10 cellular contexts compared by ENCODE assay signal in genomic region chr17:42122371-42123303, GRCh38. TPM values are rescaled to one million over a fixed set of nuclear protein-coding genes. Genes with fewer than 3 reads are reported as not detected.
DNase-seq lines count a peak whose midpoint lies in the region; ATAC-seq, FAIRE-seq and TF ChIP-seq lines count a peak whose summit lies in the region.
"Had no signal": no experiment of that assay in that cellular context is flagged by ENCODE, and none has a peak within 500 bp of the region (broad histone marks: within the 10 kb centered on the region; RNA-seq: fewer than 3 reads in every experiment).

A gene with protein sequence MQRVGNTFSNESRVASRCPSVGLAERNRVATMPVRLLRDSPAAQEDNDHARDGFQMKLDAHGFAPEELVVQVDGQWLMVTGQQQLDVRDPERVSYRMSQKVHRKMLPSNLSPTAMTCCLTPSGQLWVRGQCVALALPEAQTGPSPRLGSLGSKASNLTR (plus strand): TSS chr17:42122804. CDS start chr17:42122851, 47 bp downstream.

- CTCF ChIA-PET in activated B cell treated with CpG ODN at 0.5 μM for 24 hours (lab: Charles Lee): interaction anchor here (0.8 to 10.2 kb wide), 2 partner anchors 10 to 160 kb away, joined by 3 to 110 read pairs; partner anchors contain the start of gene CNP

- peaks cover 24% of the 10 kb centered on the region for H3K4me1 ChIP-seq in Karpas-422 (ENCODE audit: low read length)
- H3K4me1 ChIP-seq in iPS-15b (ENCODE audit: control insufficient read depth, insufficient read depth, low read length): peaks cover 5% of the 10 kb centered on the region
- H3K4me1 ChIP-seq in small intestine (ENCODE audit: control insufficient read depth in 2 of 2, insufficient read depth in 1 of 2, low read depth in 1 of 2, low read length in 1 of 2): no peaks in the 10 kb centered on the region

- no peaks in the 10 kb centered on the region for H3K9me3 Mint-ChIP-seq in activated B cell treated with CpG ODN at 0.5 μM for 24 hours

- H3K9me2 ChIP-seq in Karpas-422 (replicated peaks; ENCODE audit: insufficient read depth, low read length): no peaks in the 10 kb centered on the region

- H3K27me3 ChIP-seq in Karpas-422 (ENCODE audit: low read length) (no peaks in the 10 kb centered on the region), iPS-15b (ENCODE audit: control insufficient read depth, insufficient read depth, low read length) (no peaks in the 10 kb centered on the region), small intestine (ENCODE audit: control insufficient read depth in 2 of 2, insufficient read depth in 2 of 2, low read length in 2 of 2) (no peaks in the 10 kb centered on the region)

- 36 to 61% (median 50%) methylated on average over 56 to 61 of the region's 61 CpGs for WGBS in small intestine, 3 donors

- no peak for TF ChIP-seq CTCF in activated B cell treated with CpG ODN at 0.5 μM for 24 hours (IDR thresholded peaks at IDR 0.05)

- H4K20me1 ChIP-seq in Karpas-422 (ENCODE audit: insufficient read depth, low read depth, low read length): no peaks in the 10 kb centered on the region

- ATAC-seq in activated B cell treated with CpG ODN at 0.5 μM for 24 hours (ENCODE audit: low read depth) (no peak), GM21447 (IDR thresholded peaks at IDR 0.05; ENCODE audit: unreplicated experiment) (no peak), HG03175 (IDR thresholded peaks at IDR 0.05; ENCODE audit: unreplicated experiment) (no peak)

- H3K9me3 ChIP-seq in Karpas-422 (ENCODE audit: low read length): no peaks in the 10 kb centered on the region
- H3K9me3 ChIP-seq in iPS-15b (ENCODE audit: control insufficient read depth, insufficient read depth, low read length): no peaks in the 10 kb centered on the region
- H3K9me3 ChIP-seq in small intestine (ENCODE audit: control insufficient read depth, low read depth): no peaks in the 10 kb centered on the region
- H3K9me3 ChIP-seq: thoracic aorta had no signal

- peaks cover 13% of the 10 kb centered on the region for H3K79me2 ChIP-seq in Karpas-422 (ENCODE audit: low read length)

- POLR2A ChIA-PET in activated B cell treated with CpG ODN at 0.5 μM for 24 hours (lab: Charles Lee): interaction anchor here (0.6 to 2.2 kb wide), 2 partner anchors 12 to 910 kb away, joined by 6 to 26 read pairs; partner anchors contain the start of gene DHX58

- no peak for DNase-seq in Karpas-422
- DNase-seq in activated B cell treated with CpG ODN at 0.5 μM for 24 hours: no peak
- DNase-seq in small intestine: peak; percentile 91
- DNase-seq in COLO829 (ENCODE audit: low spot score): no peak
- no peak for DNase-seq in NOMO-1 treated with dmso at 0.1 percent for 144 hours (lab: John Stamatoyannopoulos, UW; ENCODE audit: unreplicated experiment)

- H3K36me3 ChIP-seq in Karpas-422 (ENCODE audit: insufficient read depth, low read length) (peaks cover 9% of the 10 kb centered on the region), iPS-15b (ENCODE audit: control insufficient read depth, insufficient read depth, low read length) (peaks cover 16% of the 10 kb centered on the region), small intestine (ENCODE audit: control insufficient read depth in 2 of 2, insufficient read depth in 2 of 2, low read length in 2 of 2) (peaks cover 5 to 9% of the 10 kb centered on the region in 2 donors)

- H3K36me3 Mint-ChIP-seq in activated B cell treated with CpG ODN at 0.5 μM for 24 hours (ENCODE audit: low read depth): peaks cover 44% of the 10 kb centered on the region

- H3K9ac ChIP-seq in Karpas-422 (ENCODE audit: low read length): no peak within 1 kb of the TSS
- peak within 1 kb of the TSS; percentile 70 for H3K9ac ChIP-seq in iPS-15b (ENCODE audit: low read depth, low read length)

- H3K4me3 Mint-ChIP-seq in activated B cell treated with CpG ODN at 0.5 μM for 24 hours: peak within 1 kb of the TSS; percentile 71

- no peak within 1 kb of the TSS for H3K27ac ChIP-seq in Karpas-422 (ENCODE audit: low read length)
- peak within 1 kb of the TSS in 1 of 2 donors; percentile 41 for H3K27ac ChIP-seq in small intestine (ENCODE audit: low read depth in 1 of 2, low read length in 1 of 2)
- H3K27ac ChIP-seq: thoracic aorta had no signal

- no peak for FAIRE-seq in small intestine (lab: Jason Lieb, UNC)
- FAIRE-seq: TTC549 had no signal

- peaks cover 21% of the 10 kb centered on the region for H3K4me1 Mint-ChIP-seq in activated B cell treated with CpG ODN at 0.5 μM for 24 hours

- no peak within 1 kb of the TSS for H2AFZ ChIP-seq in Karpas-422 (ENCODE audit: low read length)

- H3K27me3 Mint-ChIP-seq in activated B cell treated with CpG ODN at 0.5 μM for 24 hours: no peaks in the 10 kb centered on the region

- H3K4me2 ChIP-seq in Karpas-422 (ENCODE audit: low read depth, low read length, poor library complexity, severe bottlenecking): peak within 1 kb of the TSS; percentile 89

- intact Hi-C loops in activated B cell treated with CpG ODN at 0.5 μM for 24 hours (cut with micrococcal nuclease): no loop called here

- H3K4me3 ChIP-seq in Karpas-422 (ENCODE audit: low read length) (no peak within 1 kb of the TSS; the same call in 1 of the 2 replicates), iPS-15b (ENCODE audit: low read depth, low read length) (peak within 1 kb of the TSS; percentile 50), small intestine (ENCODE audit: low read depth in 1 of 2, low read length in 2 of 2) (no peak within 1 kb of the TSS)

- no peak within 1 kb of the TSS for H3K27ac Mint-ChIP-seq in activated B cell treated with CpG ODN at 0.5 μM for 24 hours

RNA-seq across cellular contexts. Expression of the gene that starts here (rescaled TPM):
- 0.29 and 0.37 TPM in 2 replicates for total RNA-seq in Karpas-422 (2014; rRNA removed; shearing (Covaris generic); ENCODE audit: low replicate concordance)
- total RNA-seq in activated B cell treated with CpG ODN at 0.5 μM for 24 hours: not detected in 2 replicates
- under 1 TPM in 1 of 3 donors, not detected in 2; 0.04 TPM for polyA plus RNA-seq in small intestine
- total RNA-seq: thoracic aorta had no signal

Comparison
In these comparisons a context has a peak if more than half of its experiments do, and no peak if none do; other contexts are left out.
1. Peak in DNase-seq in small intestine; RNA of the gene not detected or under 1 TPM.